Comparison of ENCODE assay signal across 28 cellular contexts in genomic region chr18:59865241-59865986, GRCh38. TPM values are rescaled to one million over a fixed set of nuclear protein-coding genes. Genes with fewer than 3 reads are reported as not detected.
DNase-seq lines count a peak whose midpoint lies in the region; FAIRE-seq and TF ChIP-seq lines count a peak whose summit lies in the region.
"Had no signal": no experiment of that assay in that cellular context is flagged by ENCODE, and none has a peak within 500 bp of the region (broad histone marks: within the 10 kb centered on the region; RNA-seq: fewer than 3 reads in every experiment).

No MANE protein-coding gene starts in this region.

- no peaks in the 10 kb centered on the region for H3K9me2 ChIP-seq in OCI-LY1 (ENCODE audit: low read depth, low read length)

- H3K9me3 ChIP-seq in OCI-LY1 (ENCODE audit: low read length): no peaks in the 10 kb centered on the region
- H3K9me3 ChIP-seq in esophagus muscularis mucosa: no peaks in the 10 kb centered on the region
- H3K9me3 ChIP-seq: adrenal gland, heart left ventricle, right lobe of liver, tibial nerve had no signal

- WGBS in esophagus muscularis mucosa: 75% methylated on average over 6 of the region's 6 CpGs

- H3K9ac ChIP-seq in OCI-LY1 (ENCODE audit: low read length): no peak overlapping the region; the same call in 1 of the 2 replicates

- DNase-seq in SIG-M5 treated with dmso at 0.1 percent for 504 hours (lab: John Stamatoyannopoulos, UW; ENCODE audit: unreplicated experiment) (peak; percentile 69), SIG-M5 (lab: John Stamatoyannopoulos, UW) (no peak), bronchial epithelial cell (ENCODE audit: low read depth) (peak; percentile 27), renal cortical epithelial cell (ENCODE audit: low read depth) (peak; percentile 38), EL (no peak), esophagus muscularis mucosa (ENCODE audit: extremely low spot score) (no peak), GM13976 (ENCODE audit: low spot score) (no peak)
- DNase-seq: 8988T; activated CD4-positive, alpha-beta T cell treated with anti-CD3 and anti-CD28 coated beads, Interleukin-2, amount 50 U/mL, for 48 hours; activated CD8-positive, alpha-beta memory T cell treated with anti-CD3 and anti-CD28 coated beads, Interleukin-2, amount 50 U/mL, for 4 hours; activated naive CD4-positive, alpha-beta T cell treated with anti-CD3 and anti-CD28 coated beads for 36 hours; adrenal gland; CD8-positive, alpha-beta T cell; heart left ventricle; IMR-90; left cardiac atrium; mesenchymal stem cell; NCI-H1417 treated with DMSO at 0.1 percent for 48 hours; NCI-H2081 treated with DMSO at 0.1 percent for 48 hours; NCI-H226; NCI-H748 treated with DMSO at 0.1 percent for 48 hours; PC-9; posterior cingulate gyrus; right lobe of liver; Right ventricle myocardium superior; stimulated activated CD4-positive, alpha-beta T cell treated with anti-CD3 and anti-CD28 coated beads, Interleukin-2, amount 100 ng/mL, for 48 hours had no signal

- no peak overlapping the region for H3K4me3 ChIP-seq in OCI-LY1 (ENCODE audit: low read depth, low read length, poor library complexity, severe bottlenecking)
- H3K4me3 ChIP-seq in bronchial epithelial cell (ENCODE audit: low read depth, low read length): no peak overlapping the region
- no peak overlapping the region for H3K4me3 ChIP-seq in esophagus muscularis mucosa
- H3K4me3 ChIP-seq: adrenal gland, heart left ventricle, PC-9, right lobe of liver, tibial nerve had no signal

- H3K4me1 ChIP-seq in OCI-LY1 (ENCODE audit: insufficient read depth, low read length, severe bottlenecking): peaks cover 66% of the 10 kb centered on the region
- no peaks in the 10 kb centered on the region for H3K4me1 ChIP-seq in esophagus muscularis mucosa
- H3K4me1 ChIP-seq: adrenal gland, heart left ventricle, tibial nerve had no signal

- TF ChIP-seq EP300 in esophagus muscularis mucosa (IDR thresholded peaks at IDR 0.05): no peak

- H3K4me2 ChIP-seq in OCI-LY1 (ENCODE audit: low read length): no peak overlapping the region

- TF ChIP-seq CTCF in OCI-LY1 (IDR thresholded peaks at IDR 0.05; ENCODE audit: low read length) (no peak), bronchial epithelial cell (IDR thresholded peaks at IDR 0.05; ENCODE audit: insufficient read depth, low read length, severe bottlenecking) (no peak), esophagus muscularis mucosa (IDR thresholded peaks at IDR 0.05) (no peak), GM13976 (IDR thresholded peaks at IDR 0.05; ENCODE audit: borderline replicate concordance, control extremely low read depth, extremely low read depth, insufficient read depth, missing control alignments) (no peak)

- H3F3A ChIP-seq in OCI-LY1 (ENCODE audit: insufficient read depth, low read length): peaks cover 3% of the 10 kb centered on the region; the same call in 1 of the 2 replicates

- H3K27ac ChIP-seq in OCI-LY1 (ENCODE audit: low read depth, low read length, poor library complexity, severe bottlenecking) (peak overlapping the region; percentile 98), esophagus muscularis mucosa (replicated peaks in 1 of 4) (no peak overlapping the region)
- H3K27ac ChIP-seq: adrenal gland, heart left ventricle, right lobe of liver, tibial nerve had no signal

- in situ Hi-C loops in GM13976 (cut with MboI; ENCODE audit: low sequenced_read_pairs, unreplicated experiment): no loop called here

- H3K36me3 ChIP-seq in OCI-LY1 (ENCODE audit: insufficient read depth, low read length) (no peaks in the 10 kb centered on the region), bronchial epithelial cell (ENCODE audit: control insufficient read depth, insufficient read depth, low read length) (no peaks in the 10 kb centered on the region), esophagus muscularis mucosa (no peaks in the 10 kb centered on the region)
- H3K36me3 ChIP-seq: adrenal gland, heart left ventricle, right lobe of liver, tibial nerve had no signal

- H3K79me2 ChIP-seq in OCI-LY1 (ENCODE audit: insufficient read depth, low read length): no peaks in the 10 kb centered on the region

- no peak for TF ChIP-seq POLR2A in esophagus muscularis mucosa (IDR thresholded peaks at IDR 0.05; ENCODE audit: low read depth)

- no peak overlapping the region for H2AFZ ChIP-seq in OCI-LY1 (ENCODE audit: low read length)
- H2AFZ ChIP-seq: PC-9 had no signal

- FAIRE-seq in bronchial epithelial cell (lab: Jason Lieb, UNC): no peak

- no peaks in the 10 kb centered on the region for H4K20me1 ChIP-seq in OCI-LY1 (ENCODE audit: insufficient read depth, low read length)

- intact Hi-C loops in esophagus muscularis mucosa (cut with DNase I): no loop called here

- no peaks in the 10 kb centered on the region for H3K27me3 ChIP-seq in OCI-LY1 (ENCODE audit: insufficient read depth, low read length)
- no peaks in the 10 kb centered on the region for H3K27me3 ChIP-seq in bronchial epithelial cell (ENCODE audit: control insufficient read depth, insufficient read depth, low read length)
- H3K27me3 ChIP-seq in esophagus muscularis mucosa: peaks cover 0 to 16% (median 0%) of the 10 kb centered on the region in 4 donors
- H3K27me3 ChIP-seq: right lobe of liver, tibial nerve had no signal

RNA-seq across cellular contexts. Expression of gene PMAIP1, which starts 34.4 kb away (rescaled TPM):
- total RNA-seq in bronchial epithelial cell (12.1 and 16.6 TPM in 2 replicates), renal cortical epithelial cell (11.6 and 69.3 TPM in 2 replicates), esophagus muscularis mucosa (1 to 10 TPM in 1 of 4 donors, under 1 TPM in 3; 0.42 to 1.3 (median 0.79) TPM)
- total RNA-seq: Right ventricle myocardium superior had no signal

Comparison
In these comparisons a context has a peak if more than half of its experiments do, and no peak if none do; other contexts are left out.
1. DNase-seq: peak in SIG-M5 treated with dmso at 0.1 percent for 504 hours (single experiment), bronchial epithelial cell (single experiment) and renal cortical epithelial cell (single experiment); none in SIG-M5 (single experiment), EL (single experiment), esophagus muscularis mucosa (single experiment) and GM13976 (single experiment).